ENCODE assay signal across 1 cellular context in the genomic region with DNA sequence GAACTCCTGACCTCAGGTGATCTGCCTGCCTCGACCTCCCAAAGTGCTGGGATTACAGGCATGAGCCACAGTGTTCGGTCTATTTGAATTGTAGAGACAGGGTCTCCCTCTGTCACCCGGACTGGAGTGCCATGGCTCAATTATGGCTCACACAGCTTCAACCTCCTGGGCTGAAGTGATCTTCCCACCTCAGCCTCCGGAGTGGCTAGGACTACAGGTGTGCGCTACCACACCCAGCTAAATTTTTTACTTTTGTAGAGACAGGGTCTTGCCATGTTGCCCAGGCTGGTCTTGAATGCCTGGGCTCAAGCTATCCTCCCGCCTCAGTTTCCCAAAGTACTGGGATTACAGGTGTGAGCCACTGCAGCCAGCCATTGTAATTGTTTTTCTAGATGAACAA. TPM values are rescaled to one million over a fixed set of nuclear protein-coding genes. Genes with fewer than 3 reads are reported as not detected.
"Had no signal": no experiment of that assay in that cellular context is flagged by ENCODE, and none has a peak within 500 bp of the region (broad histone marks: within the 10 kb centered on the region; RNA-seq: fewer than 3 reads in every experiment).

No MANE protein-coding gene starts in this region.

RNA-seq across cellular contexts. Expression of a gene that starts 14.2 kb away (rescaled TPM):
- total RNA-seq: G401 had no signal
